ENCODE assay signal across 1 cellular context in the genomic region with DNA sequence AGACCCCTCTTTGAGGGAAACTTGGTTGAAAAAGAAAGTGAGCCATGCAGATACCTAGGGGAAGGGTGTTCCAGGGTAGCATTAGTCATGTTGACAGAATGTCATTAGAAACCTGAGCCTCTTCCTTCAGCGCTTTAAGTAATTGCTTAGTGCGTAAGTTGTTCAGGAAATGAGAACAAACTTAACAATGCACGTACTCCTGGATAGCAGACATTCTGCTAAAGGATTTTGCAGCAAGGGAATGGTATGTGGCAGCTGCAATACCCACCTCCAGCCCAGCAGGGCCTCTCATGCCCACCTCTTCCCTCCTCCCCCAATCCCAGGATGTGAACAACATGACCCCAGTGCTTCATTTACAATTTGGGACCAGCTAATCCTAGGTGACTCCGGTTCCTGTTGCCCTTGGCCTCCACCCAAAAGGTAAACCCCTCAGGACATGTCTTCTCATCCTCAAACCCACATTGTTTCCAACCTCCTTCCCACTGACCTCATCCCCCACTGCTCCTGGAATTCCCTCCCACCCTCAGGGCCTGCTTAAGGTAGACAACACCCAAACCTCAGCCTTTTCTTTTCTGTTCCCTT.
A peak's percentile ranks its signal among the peaks of the same experiment; 100 is the strongest.
TF ChIP-seq lines count a peak whose summit lies in the region.

No MANE protein-coding gene starts in this region.

TF ChIP-seq in HEK293, 187 proteins besides CTCF, POLR2A, EP300 and RAD21 (continued from another document and continues in another):
- TF ChIP-seq, protein P1, sequence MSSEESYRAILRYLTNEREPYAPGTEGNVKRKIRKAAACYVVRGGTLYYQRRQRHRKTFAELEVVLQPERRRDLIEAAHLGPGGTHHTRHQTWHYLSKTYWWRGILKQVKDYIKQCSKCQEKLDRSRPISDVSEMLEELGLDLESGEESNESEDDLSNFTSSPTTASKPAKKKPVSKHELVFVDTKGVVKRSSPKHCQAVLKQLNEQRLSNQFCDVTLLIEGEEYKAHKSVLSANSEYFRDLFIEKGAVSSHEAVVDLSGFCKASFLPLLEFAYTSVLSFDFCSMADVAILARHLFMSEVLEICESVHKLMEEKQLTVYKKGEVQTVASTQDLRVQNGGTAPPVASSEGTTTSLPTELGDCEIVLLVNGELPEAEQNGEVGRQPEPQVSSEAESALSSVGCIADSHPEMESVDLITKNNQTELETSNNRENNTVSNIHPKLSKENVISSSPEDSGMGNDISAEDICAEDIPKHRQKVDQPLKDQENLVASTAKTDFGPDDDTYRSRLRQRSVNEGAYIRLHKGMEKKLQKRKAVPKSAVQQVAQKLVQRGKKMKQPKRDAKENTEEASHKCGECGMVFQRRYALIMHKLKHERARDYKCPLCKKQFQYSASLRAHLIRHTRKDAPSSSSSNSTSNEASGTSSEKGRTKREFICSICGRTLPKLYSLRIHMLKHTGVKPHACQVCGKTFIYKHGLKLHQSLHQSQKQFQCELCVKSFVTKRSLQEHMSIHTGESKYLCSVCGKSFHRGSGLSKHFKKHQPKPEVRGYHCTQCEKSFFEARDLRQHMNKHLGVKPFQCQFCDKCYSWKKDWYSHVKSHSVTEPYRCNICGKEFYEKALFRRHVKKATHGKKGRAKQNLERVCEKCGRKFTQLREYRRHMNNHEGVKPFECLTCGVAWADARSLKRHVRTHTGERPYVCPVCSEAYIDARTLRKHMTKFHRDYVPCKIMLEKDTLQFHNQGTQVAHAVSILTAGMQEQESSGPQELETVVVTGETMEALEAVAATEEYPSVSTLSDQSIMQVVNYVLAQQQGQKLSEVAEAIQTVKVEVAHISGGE (tag by site-specific recombination; conservative IDR thresholded peaks at IDR 0.05; ENCODE audit: low read depth): no peak
- TF ChIP-seq KLF7 (tag by site-specific recombination; IDR thresholded peaks at IDR 0.05; ENCODE audit: borderline replicate concordance) (0 out of 2 replicates have a peak, but pooled peaks have one; percentile 62), ZNF23 (tag by site-specific recombination; IDR thresholded peaks at IDR 0.05; ENCODE audit: borderline replicate concordance) (no peak), ZNF112 (tag by site-specific recombination; IDR thresholded peaks at IDR 0.05) (no peak), ZNF24 (tag by site-specific recombination; IDR thresholded peaks at IDR 0.05) (no peak; the same call in 1 of the 2 replicates), ZNF157 (tag by site-specific recombination; IDR thresholded peaks at IDR 0.05) (no peak), MZF1 (tag by site-specific recombination; IDR thresholded peaks at IDR 0.05; ENCODE audit: borderline replicate concordance) (peak; percentile 54; the same call in 1 of the 2 replicates), ZBTB20 (tag by site-specific recombination; IDR thresholded peaks at IDR 0.05) (no peak), ZNF274 (IDR thresholded peaks at IDR 0.05; ENCODE audit: low read length) (no peak), ZNF274 (tag by site-specific recombination; IDR thresholded peaks at IDR 0.05; ENCODE audit: borderline replicate concordance) (no peak), KLF10 (tag by site-specific recombination; IDR thresholded peaks at IDR 0.05) (peak; percentile 73), ZNF292 (tag by site-specific recombination; IDR thresholded peaks at IDR 0.05; ENCODE audit: borderline replicate concordance, low read depth) (no peak), ZFP69B (tag by site-specific recombination; IDR thresholded peaks at IDR 0.05) (peak; percentile 55), ZSCAN16 (tag by site-specific recombination; IDR thresholded peaks at IDR 0.05) (no peak), ZNF335 (tag by site-specific recombination; conservative IDR thresholded peaks at IDR 0.05) (no peak), EGR2 (tag by site-specific recombination; IDR thresholded peaks at IDR 0.05; ENCODE audit: low read depth) (peak; percentile 97), OSR2 (tag by site-specific recombination; IDR thresholded peaks at IDR 0.05) (peak; percentile 74; the same call in 1 of the 2 replicates), ZBTB21 (tag by site-specific recombination; IDR thresholded peaks at IDR 0.05) (0 out of 2 replicates have a peak, but pooled peaks have one; percentile 32), ZNF501 (tag by site-specific recombination; IDR thresholded peaks at IDR 0.05) (peak; percentile 79), ZNF747 (tag by site-specific recombination; IDR thresholded peaks at IDR 0.05) (no peak), SCRT1 (tag by site-specific recombination; IDR thresholded peaks at IDR 0.05; ENCODE audit: borderline replicate concordance) (0 out of 2 replicates have a peak, but pooled peaks have one; percentile 11), ZNF549 (tag by site-specific recombination; IDR thresholded peaks at IDR 0.05) (no peak), ZNF169 (tag by site-specific recombination; IDR thresholded peaks at IDR 0.05) (no peak), ZNF785 (tag by site-specific recombination; IDR thresholded peaks at IDR 0.05) (no peak)
- TF ChIP-seq, protein P2, sequence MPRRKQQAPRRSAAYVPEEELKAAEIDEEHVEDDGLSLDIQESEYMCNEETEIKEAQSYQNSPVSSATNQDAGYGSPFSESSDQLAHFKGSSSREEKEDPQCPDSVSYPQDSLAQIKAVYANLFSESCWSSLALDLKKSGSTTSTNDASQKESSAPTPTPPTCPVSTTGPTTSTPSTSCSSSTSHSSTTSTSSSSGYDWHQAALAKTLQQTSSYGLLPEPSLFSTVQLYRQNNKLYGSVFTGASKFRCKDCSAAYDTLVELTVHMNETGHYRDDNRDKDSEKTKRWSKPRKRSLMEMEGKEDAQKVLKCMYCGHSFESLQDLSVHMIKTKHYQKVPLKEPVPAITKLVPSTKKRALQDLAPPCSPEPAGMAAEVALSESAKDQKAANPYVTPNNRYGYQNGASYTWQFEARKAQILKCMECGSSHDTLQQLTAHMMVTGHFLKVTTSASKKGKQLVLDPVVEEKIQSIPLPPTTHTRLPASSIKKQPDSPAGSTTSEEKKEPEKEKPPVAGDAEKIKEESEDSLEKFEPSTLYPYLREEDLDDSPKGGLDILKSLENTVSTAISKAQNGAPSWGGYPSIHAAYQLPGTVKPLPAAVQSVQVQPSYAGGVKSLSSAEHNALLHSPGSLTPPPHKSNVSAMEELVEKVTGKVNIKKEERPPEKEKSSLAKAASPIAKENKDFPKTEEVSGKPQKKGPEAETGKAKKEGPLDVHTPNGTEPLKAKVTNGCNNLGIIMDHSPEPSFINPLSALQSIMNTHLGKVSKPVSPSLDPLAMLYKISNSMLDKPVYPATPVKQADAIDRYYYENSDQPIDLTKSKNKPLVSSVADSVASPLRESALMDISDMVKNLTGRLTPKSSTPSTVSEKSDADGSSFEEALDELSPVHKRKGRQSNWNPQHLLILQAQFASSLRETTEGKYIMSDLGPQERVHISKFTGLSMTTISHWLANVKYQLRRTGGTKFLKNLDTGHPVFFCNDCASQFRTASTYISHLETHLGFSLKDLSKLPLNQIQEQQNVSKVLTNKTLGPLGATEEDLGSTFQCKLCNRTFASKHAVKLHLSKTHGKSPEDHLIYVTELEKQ (tag by site-specific recombination; IDR thresholded peaks at IDR 0.05; ENCODE audit: borderline replicate concordance): peak; percentile 58
- TF ChIP-seq, protein P3, sequence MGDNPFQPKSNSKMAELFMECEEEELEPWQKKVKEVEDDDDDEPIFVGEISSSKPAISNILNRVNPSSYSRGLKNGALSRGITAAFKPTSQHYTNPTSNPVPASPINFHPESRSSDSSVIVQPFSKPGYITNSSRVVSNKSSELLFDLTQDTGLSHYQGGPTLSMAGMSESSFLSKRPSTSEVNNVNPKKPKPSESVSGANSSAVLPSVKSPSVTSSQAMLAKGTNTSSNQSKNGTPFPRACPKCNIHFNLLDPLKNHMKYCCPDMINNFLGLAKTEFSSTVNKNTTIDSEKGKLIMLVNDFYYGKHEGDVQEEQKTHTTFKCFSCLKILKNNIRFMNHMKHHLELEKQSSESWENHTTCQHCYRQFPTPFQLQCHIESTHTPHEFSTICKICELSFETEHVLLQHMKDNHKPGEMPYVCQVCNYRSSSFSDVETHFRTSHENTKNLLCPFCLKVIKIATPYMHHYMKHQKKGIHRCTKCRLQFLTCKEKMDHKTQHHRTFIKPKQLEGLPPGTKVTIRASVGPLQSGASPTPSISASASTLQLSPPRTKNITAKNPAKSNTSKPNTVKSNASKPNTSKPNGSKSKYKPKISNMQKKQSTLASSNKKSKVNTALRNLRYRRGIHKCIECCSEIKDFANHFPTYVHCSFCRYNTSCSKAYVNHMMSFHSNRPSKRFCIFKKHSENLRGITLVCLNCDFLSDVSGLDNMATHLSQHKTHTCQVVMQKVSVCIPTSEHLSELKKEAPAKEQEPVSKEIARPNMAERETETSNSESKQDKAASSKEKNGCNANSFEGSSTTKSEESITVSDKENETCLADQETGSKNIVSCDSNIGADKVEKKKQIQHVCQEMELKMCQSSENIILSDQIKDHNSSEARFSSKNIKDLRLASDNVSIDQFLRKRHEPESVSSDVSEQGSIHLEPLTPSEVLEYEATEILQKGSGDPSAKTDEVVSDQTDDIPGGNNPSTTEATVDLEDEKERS (tag by site-specific recombination; IDR thresholded peaks at IDR 0.05): no peak
- TF ChIP-seq, protein P4, sequence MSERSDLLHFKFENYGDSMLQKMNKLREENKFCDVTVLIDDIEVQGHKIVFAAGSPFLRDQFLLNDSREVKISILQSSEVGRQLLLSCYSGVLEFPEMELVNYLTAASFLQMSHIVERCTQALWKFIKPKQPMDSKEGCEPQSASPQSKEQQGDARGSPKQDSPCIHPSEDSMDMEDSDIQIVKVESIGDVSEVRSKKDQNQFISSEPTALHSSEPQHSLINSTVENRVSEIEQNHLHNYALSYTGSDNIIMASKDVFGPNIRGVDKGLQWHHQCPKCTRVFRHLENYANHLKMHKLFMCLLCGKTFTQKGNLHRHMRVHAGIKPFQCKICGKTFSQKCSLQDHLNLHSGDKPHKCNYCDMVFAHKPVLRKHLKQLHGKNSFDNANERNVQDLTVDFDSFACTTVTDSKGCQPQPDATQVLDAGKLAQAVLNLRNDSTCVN (tag by site-specific recombination; optimal IDR thresholded peaks at IDR 0.05): peak; percentile 19
- TF ChIP-seq, protein P5, sequence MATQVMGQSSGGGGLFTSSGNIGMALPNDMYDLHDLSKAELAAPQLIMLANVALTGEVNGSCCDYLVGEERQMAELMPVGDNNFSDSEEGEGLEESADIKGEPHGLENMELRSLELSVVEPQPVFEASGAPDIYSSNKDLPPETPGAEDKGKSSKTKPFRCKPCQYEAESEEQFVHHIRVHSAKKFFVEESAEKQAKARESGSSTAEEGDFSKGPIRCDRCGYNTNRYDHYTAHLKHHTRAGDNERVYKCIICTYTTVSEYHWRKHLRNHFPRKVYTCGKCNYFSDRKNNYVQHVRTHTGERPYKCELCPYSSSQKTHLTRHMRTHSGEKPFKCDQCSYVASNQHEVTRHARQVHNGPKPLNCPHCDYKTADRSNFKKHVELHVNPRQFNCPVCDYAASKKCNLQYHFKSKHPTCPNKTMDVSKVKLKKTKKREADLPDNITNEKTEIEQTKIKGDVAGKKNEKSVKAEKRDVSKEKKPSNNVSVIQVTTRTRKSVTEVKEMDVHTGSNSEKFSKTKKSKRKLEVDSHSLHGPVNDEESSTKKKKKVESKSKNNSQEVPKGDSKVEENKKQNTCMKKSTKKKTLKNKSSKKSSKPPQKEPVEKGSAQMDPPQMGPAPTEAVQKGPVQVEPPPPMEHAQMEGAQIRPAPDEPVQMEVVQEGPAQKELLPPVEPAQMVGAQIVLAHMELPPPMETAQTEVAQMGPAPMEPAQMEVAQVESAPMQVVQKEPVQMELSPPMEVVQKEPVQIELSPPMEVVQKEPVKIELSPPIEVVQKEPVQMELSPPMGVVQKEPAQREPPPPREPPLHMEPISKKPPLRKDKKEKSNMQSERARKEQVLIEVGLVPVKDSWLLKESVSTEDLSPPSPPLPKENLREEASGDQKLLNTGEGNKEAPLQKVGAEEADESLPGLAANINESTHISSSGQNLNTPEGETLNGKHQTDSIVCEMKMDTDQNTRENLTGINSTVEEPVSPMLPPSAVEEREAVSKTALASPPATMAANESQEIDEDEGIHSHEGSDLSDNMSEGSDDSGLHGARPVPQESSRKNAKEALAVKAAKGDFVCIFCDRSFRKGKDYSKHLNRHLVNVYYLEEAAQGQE (tag by site-specific recombination; IDR thresholded peaks at IDR 0.05): peak; percentile 36; the same call in 1 of the 2 replicates
- TF ChIP-seq, protein P6, sequence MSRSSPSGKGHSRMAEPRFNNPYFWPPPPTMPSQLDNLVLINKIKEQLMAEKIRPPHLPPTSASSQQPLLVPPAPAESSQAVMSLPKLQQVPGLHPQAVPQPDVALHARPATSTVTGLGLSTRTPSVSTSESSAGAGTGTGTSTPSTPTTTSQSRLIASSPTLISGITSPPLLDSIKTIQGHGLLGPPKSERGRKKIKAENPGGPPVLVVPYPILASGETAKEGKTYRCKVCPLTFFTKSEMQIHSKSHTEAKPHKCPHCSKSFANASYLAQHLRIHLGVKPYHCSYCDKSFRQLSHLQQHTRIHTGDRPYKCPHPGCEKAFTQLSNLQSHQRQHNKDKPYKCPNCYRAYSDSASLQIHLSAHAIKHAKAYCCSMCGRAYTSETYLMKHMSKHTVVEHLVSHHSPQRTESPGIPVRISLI (tag by site-specific recombination; IDR thresholded peaks at IDR 0.05): peak; percentile 15; the same call in 1 of the 2 replicates
- TF ChIP-seq, protein P7, sequence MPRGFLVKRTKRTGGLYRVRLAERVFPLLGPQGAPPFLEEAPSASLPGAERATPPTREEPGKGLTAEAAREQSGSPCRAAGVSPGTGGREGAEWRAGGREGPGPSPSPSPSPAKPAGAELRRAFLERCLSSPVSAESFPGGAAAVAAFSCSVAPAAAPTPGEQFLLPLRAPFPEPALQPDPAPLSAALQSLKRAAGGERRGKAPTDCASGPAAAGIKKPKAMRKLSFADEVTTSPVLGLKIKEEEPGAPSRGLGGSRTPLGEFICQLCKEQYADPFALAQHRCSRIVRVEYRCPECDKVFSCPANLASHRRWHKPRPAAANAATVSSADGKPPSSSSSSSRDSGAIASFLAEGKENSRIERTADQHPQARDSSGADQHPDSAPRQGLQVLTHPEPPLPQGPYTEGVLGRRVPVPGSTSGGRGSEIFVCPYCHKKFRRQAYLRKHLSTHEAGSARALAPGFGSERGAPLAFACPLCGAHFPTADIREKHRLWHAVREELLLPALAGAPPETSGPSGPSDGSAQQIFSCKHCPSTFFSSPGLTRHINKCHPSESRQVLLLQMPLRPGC (tag by site-specific recombination; IDR thresholded peaks at IDR 0.05): peak; percentile 95; the same call in 1 of the 2 replicates
- TF ChIP-seq, protein P8, sequence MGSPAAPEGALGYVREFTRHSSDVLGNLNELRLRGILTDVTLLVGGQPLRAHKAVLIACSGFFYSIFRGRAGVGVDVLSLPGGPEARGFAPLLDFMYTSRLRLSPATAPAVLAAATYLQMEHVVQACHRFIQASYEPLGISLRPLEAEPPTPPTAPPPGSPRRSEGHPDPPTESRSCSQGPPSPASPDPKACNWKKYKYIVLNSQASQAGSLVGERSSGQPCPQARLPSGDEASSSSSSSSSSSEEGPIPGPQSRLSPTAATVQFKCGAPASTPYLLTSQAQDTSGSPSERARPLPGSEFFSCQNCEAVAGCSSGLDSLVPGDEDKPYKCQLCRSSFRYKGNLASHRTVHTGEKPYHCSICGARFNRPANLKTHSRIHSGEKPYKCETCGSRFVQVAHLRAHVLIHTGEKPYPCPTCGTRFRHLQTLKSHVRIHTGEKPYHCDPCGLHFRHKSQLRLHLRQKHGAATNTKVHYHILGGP (tag by site-specific recombination; IDR thresholded peaks at IDR 0.05): peak; percentile 83
